In genomic region chr1:64171797-64172281, GRCh38 we compare ENCODE assay signal across 1 cellular context.
TF ChIP-seq lines count a peak whose summit lies in the region.

No MANE protein-coding gene starts in this region.

TF ChIP-seq in K562, 482 proteins besides CTCF, POLR2A, EP300 and RAD21 (continued from another document):
- TF ChIP-seq ZNF318 (IDR thresholded peaks at IDR 0.05; ENCODE audit: borderline replicate concordance in 1 of 2, low read depth in 1 of 2) = no peak
- no peak for TF ChIP-seq XRCC4 (IDR thresholded peaks at IDR 0.05; ENCODE audit: extremely low read depth, insufficient read depth, insufficient read length)
- TF ChIP-seq ARNT (IDR thresholded peaks at IDR 0.05) = no peak
- 0 out of 2 replicates have a peak, but pooled peaks have one; percentile 11 for TF ChIP-seq NFE2 (IDR thresholded peaks at IDR 0.05; ENCODE audit: low read depth)
TF ChIP-seq in K562: peak in this region for 2.
